Comparison of ENCODE assay signal across 21 cellular contexts in genomic region chr2:7196871-7197270, GRCh38.
"Had no signal": no experiment of that assay in that cellular context is flagged by ENCODE, and none has a peak within 500 bp of the region (broad histone marks: within the 10 kb centered on the region; RNA-seq: fewer than 3 reads in every experiment).

No MANE protein-coding gene starts in this region.

- DNase-seq: NCI-H1092, NCI-H1105 treated with DMSO at 0.1 percent for 48 hours, NCI-H1417 treated with DMSO at 0.1 percent for 48 hours, NCI-H146, NCI-H1694 treated with DMSO at 0.1 percent for 48 hours, NCI-H1930, NCI-H2081, NCI-H2107, NCI-H2227 treated with DMSO at 0.1 percent for 48 hours, NCI-H524 treated with DMSO at 0.1 percent for 48 hours, NCI-H69, NCI-H774, PC-3, SHP77, SJCRH30, T-helper 2 cell had no signal

- ATAC-seq: K562, Panc1, PC-3 had no signal

- H3K36me3 ChIP-seq: SJCRH30 had no signal

- H3K9me3 ChIP-seq: SJCRH30 had no signal

- H3K4me3 ChIP-seq: K562, SJCRH30 had no signal

- H3K4me1 ChIP-seq: SJCRH30 had no signal

- H3K27ac ChIP-seq: HL-60, RWPE1, SJCRH30 had no signal

- FAIRE-seq: HTR-8/SVneo, K562 had no signal

- H3K27me3 ChIP-seq: SJCRH30 had no signal
